Comparison of ENCODE assay signal across 15 cellular contexts in the genomic region with DNA sequence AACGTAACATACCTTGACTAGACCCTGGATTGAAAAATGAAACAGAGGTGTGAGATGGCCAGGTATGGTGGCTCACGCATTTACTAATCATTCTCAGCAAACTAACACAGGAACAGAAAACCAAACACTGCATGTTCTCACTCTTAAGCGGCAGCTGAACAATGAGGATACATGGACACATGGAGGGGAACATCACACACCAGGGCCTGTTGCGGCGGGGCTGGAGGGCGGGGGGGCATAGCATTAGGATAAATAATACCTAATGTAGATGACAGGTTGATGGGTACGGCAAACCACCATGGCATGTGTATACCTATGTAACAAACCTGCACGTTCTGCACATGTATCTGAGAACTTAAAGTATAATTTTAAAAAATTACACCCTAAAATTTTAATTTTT.
"Had no signal": no experiment of that assay in that cellular context is flagged by ENCODE, and none has a peak within 500 bp of the region (broad histone marks: within the 10 kb centered on the region; RNA-seq: fewer than 3 reads in every experiment).

No MANE protein-coding gene starts in this region.

- H3K4me1 ChIP-seq: colonic mucosa had no signal

- H2AFZ ChIP-seq: hepatocyte had no signal

- H3K4me3 Mint-ChIP-seq: activated B cell treated with CpG ODN at 0.5 μM for 24 hours; activated naive CD4-positive, alpha-beta T cell treated with anti-CD3 and anti-CD28 coated beads, Interleukin-2, amount 10 ng/mL, durations not matched to agents 7 days and 5 days; nephron had no signal

- H3K4me2 ChIP-seq: hepatocyte had no signal

- H3K27me3 ChIP-seq: adrenal gland, cardiac muscle cell, colonic mucosa, esophagus squamous epithelium, hepatocyte, stomach had no signal

- H3K27ac Mint-ChIP-seq: activated naive CD4-positive, alpha-beta T cell treated with anti-CD3 and anti-CD28 coated beads, Interleukin-2, amount 10 ng/mL, durations not matched to agents 7 days and 5 days; nephron had no signal

- H3K27me3 Mint-ChIP-seq: activated B cell treated with CpG ODN at 0.5 μM for 24 hours; activated naive CD4-positive, alpha-beta T cell treated with anti-CD3 and anti-CD28 coated beads, Interleukin-2, amount 10 ng/mL, durations not matched to agents 7 days and 5 days had no signal

- H3K36me3 ChIP-seq: adrenal gland, colonic mucosa, esophagus squamous epithelium, stomach had no signal

- H3K4me3 ChIP-seq: cardiac muscle cell, colonic mucosa, esophagus squamous epithelium, hepatocyte, mucosa of descending colon, stomach had no signal

- H3K27ac ChIP-seq: adrenal gland, cardiac muscle cell, colonic mucosa, esophagus squamous epithelium, hepatocyte, stomach had no signal

- H3K4me1 Mint-ChIP-seq: nephron had no signal

- DNase-seq: activated B cell treated with CpG ODN at 0.5 μM for 24 hours; activated CD4-positive, alpha-beta T cell treated with anti-CD3 and anti-CD28 coated beads for 48 hours; activated naive CD4-positive, alpha-beta T cell treated with anti-CD3 and anti-CD28 coated beads, Interleukin-2, amount 10 ng/mL, durations not matched to agents 7 days and 5 days; adrenal gland; colonic mucosa; effector CD4-positive, alpha-beta T cell; esophagus squamous epithelium; islet precursor cell; mucosa of descending colon; stimulated activated CD4-positive, alpha-beta T cell treated with anti-CD3 and anti-CD28 coated beads, Interleukin-12 subunit alpha, Interleukin-12 subunit beta, amount 100 ng/mL, for 4 hours; stimulated activated CD4-positive, alpha-beta T cell treated with anti-CD3 and anti-CD28 coated beads, Interleukin-2, amount 100 ng/mL, for 24 hours; stomach had no signal

- ATAC-seq: mucosa of descending colon had no signal

- H3K9me3 ChIP-seq: adrenal gland, colonic mucosa, esophagus squamous epithelium, mucosa of descending colon, stomach had no signal
